Comparison of ENCODE assay signal across 1 cellular context in the genomic region with DNA sequence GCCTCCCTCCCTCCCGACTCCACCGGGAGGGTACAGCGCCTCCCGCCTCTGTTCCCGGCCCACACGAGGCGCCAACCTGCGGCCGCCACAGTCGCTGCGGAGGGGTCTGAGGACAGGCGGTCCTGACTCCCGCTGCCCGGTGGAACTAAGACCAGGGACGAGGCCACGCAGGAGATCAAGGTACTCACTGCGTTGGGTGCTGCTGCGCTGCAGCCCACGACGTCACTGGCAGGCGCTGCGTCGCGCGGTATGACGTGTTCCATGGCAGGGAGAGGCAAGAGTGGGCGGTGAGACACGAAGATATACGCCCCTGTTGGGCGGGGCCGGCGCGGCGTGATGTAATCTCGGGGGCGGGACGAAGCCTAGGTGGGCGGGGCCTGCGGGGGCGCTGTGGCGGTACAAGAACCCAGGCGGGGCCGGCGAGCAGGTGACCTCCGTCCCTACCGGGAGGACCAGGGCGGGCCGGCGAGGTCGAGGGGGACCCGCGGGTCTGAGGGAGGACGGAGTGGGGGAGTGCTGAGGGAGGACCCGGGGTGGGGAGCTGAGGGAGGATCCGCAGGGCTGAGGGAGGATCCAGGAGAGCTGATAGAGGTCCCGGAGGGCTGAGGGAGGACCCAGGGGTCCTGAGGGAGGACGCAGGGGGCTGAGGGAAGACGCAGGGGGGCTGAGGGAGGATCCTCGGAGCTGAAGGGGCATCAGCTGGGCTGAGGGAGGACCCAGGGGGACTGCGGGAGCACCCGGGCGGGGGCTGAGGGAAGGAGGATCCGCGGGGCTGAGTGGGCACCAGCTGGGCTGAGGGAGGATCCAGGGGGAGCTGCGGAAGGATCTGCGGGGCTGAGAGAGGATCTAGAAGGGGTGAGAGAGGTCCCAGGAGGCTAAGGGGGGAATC.
TF ChIP-seq lines count a peak whose summit lies in the region.

A gene (minus strand): TSS at position 227 of the 889 bp plus-strand sequence. CDS start 1,039 bp downstream, outside the sequence.

TF ChIP-seq in K562, 482 proteins besides CTCF, POLR2A, EP300 and RAD21 (continued from another document and continues in another):
- TF ChIP-seq, protein P1, sequence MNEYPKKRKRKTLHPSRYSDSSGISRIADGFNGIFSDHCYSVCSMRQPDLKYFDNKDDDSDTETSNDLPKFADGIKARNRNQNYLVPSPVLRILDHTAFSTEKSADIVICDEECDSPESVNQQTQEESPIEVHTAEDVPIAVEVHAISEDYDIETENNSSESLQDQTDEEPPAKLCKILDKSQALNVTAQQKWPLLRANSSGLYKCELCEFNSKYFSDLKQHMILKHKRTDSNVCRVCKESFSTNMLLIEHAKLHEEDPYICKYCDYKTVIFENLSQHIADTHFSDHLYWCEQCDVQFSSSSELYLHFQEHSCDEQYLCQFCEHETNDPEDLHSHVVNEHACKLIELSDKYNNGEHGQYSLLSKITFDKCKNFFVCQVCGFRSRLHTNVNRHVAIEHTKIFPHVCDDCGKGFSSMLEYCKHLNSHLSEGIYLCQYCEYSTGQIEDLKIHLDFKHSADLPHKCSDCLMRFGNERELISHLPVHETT (CRISPR knock-in tag; conservative IDR thresholded peaks at IDR 0.05 in 1 of 2, IDR thresholded peaks at IDR 0.05 in 1 of 2) = peak in 1 of 2 experiments; percentile 86; a peak in 2 of 4 replicates
- TF ChIP-seq SP1 (CRISPR knock-in tag; IDR thresholded peaks at IDR 0.05) (peak; percentile 100), OTX1 (CRISPR knock-in tag; IDR thresholded peaks at IDR 0.05) (peak; percentile 22; the same call in 1 of the 2 replicates), SMARCC2 (IDR thresholded peaks at IDR 0.05; ENCODE audit: low read depth) (no peak), NFIX (CRISPR knock-in tag; IDR thresholded peaks at IDR 0.05; ENCODE audit: low read depth) (no peak), ZNF561 (CRISPR knock-in tag; conservative IDR thresholded peaks at IDR 0.05) (no peak), BRF1 (IDR thresholded peaks at IDR 0.05; ENCODE audit: borderline replicate concordance, extremely low read depth, insufficient read length) (no peak), TCF7 (IDR thresholded peaks at IDR 0.05; ENCODE audit: borderline replicate concordance) (no peak; the same call in 1 of the 2 replicates), MEIS2 (IDR thresholded peaks at IDR 0.05; ENCODE audit: partially characterized antibody) (peak; percentile 80), SMARCA4 (IDR thresholded peaks at IDR 0.05) (0 out of 2 replicates have a peak, but pooled peaks have one; percentile 26), KAT2B (IDR thresholded peaks at IDR 0.05; ENCODE audit: low read depth, low read length) (no peak), FOXJ3 (CRISPR knock-in tag; IDR thresholded peaks at IDR 0.05) (no peak), PCBP2 (IDR thresholded peaks at IDR 0.05; ENCODE audit: low read depth, low read length, poor library complexity, severe bottlenecking) (no peak), ZNF444 (CRISPR knock-in tag; IDR thresholded peaks at IDR 0.05) (no peak), TFAM (CRISPR knock-in tag; conservative IDR thresholded peaks at IDR 0.05) (no peak), THRAP3 (IDR thresholded peaks at IDR 0.05; ENCODE audit: borderline replicate concordance) (no peak), BCL6 (CRISPR knock-in tag; IDR thresholded peaks at IDR 0.05) (no peak), MCM3 (IDR thresholded peaks at IDR 0.05) (no peak), CHCHD3 (CRISPR knock-in tag; IDR thresholded peaks at IDR 0.05) (no peak), BRD4 (IDR thresholded peaks at IDR 0.05) (no peak), DDX20 (tag; IDR thresholded peaks at IDR 0.05; ENCODE audit: low read depth) (no peak), MBD2 (IDR thresholded peaks at IDR 0.05; ENCODE audit: borderline replicate concordance, low read depth) (peak; percentile 91), SMAD1 (IDR thresholded peaks at IDR 0.05; ENCODE audit: low read depth, low read length, partially characterized antibody) (peak; percentile 34), ZNF232 (CRISPR knock-in tag; IDR thresholded peaks at IDR 0.05) (no peak; the same call in 1 of the 2 replicates), EWSR1 (IDR thresholded peaks at IDR 0.05; ENCODE audit: borderline replicate concordance, low read depth, partially characterized antibody) (no peak), MYBL2 (IDR thresholded peaks at IDR 0.05; ENCODE audit: low read depth) (no peak), MYBL2 (CRISPR knock-in tag; IDR thresholded peaks at IDR 0.05; ENCODE audit: borderline replicate concordance) (no peak), JUN (IDR thresholded peaks at IDR 0.05; ENCODE audit: borderline replicate concordance, low read depth, low read length) (peak; percentile 84; the same call in 1 of the 2 replicates), JUN (CRISPR knock-in tag; IDR thresholded peaks at IDR 0.05; ENCODE audit: borderline replicate concordance) (no peak; the same call in 1 of the 2 replicates), IFI16 (CRISPR knock-in tag; IDR thresholded peaks at IDR 0.05) (no peak), KDM4B (IDR thresholded peaks at IDR 0.05; ENCODE audit: borderline replicate concordance in 2 of 2, low read depth in 1 of 2) (0 out of 4 replicates have a peak, but pooled peaks of 1 of the 2 experiments have one; percentile 17), PURB (CRISPR knock-in tag; IDR thresholded peaks at IDR 0.05; ENCODE audit: low read depth) (no peak), CBX3 (IDR thresholded peaks at IDR 0.05; ENCODE audit: borderline replicate concordance in 1 of 2, low read length in 2 of 2) (peak in 1 of 2 experiments; percentile 58; a peak in 1 of 3 replicates), ZNF75A (CRISPR knock-in tag; IDR thresholded peaks at IDR 0.05) (no peak), GTF2A2 (tag; IDR thresholded peaks at IDR 0.05) (no peak)
- TF ChIP-seq, protein P2, sequence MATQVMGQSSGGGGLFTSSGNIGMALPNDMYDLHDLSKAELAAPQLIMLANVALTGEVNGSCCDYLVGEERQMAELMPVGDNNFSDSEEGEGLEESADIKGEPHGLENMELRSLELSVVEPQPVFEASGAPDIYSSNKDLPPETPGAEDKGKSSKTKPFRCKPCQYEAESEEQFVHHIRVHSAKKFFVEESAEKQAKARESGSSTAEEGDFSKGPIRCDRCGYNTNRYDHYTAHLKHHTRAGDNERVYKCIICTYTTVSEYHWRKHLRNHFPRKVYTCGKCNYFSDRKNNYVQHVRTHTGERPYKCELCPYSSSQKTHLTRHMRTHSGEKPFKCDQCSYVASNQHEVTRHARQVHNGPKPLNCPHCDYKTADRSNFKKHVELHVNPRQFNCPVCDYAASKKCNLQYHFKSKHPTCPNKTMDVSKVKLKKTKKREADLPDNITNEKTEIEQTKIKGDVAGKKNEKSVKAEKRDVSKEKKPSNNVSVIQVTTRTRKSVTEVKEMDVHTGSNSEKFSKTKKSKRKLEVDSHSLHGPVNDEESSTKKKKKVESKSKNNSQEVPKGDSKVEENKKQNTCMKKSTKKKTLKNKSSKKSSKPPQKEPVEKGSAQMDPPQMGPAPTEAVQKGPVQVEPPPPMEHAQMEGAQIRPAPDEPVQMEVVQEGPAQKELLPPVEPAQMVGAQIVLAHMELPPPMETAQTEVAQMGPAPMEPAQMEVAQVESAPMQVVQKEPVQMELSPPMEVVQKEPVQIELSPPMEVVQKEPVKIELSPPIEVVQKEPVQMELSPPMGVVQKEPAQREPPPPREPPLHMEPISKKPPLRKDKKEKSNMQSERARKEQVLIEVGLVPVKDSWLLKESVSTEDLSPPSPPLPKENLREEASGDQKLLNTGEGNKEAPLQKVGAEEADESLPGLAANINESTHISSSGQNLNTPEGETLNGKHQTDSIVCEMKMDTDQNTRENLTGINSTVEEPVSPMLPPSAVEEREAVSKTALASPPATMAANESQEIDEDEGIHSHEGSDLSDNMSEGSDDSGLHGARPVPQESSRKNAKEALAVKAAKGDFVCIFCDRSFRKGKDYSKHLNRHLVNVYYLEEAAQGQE (CRISPR knock-in tag; IDR thresholded peaks at IDR 0.05; ENCODE audit: low read depth) = 0 out of 2 replicates have a peak, but pooled peaks have one; percentile 27
- TF ChIP-seq, protein P3, sequence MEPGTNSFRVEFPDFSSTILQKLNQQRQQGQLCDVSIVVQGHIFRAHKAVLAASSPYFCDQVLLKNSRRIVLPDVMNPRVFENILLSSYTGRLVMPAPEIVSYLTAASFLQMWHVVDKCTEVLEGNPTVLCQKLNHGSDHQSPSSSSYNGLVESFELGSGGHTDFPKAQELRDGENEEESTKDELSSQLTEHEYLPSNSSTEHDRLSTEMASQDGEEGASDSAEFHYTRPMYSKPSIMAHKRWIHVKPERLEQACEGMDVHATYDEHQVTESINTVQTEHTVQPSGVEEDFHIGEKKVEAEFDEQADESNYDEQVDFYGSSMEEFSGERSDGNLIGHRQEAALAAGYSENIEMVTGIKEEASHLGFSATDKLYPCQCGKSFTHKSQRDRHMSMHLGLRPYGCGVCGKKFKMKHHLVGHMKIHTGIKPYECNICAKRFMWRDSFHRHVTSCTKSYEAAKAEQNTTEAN (CRISPR knock-in tag; IDR thresholded peaks at IDR 0.05) = no peak; the same call in 1 of the 2 replicates
- TF ChIP-seq, protein P4, sequence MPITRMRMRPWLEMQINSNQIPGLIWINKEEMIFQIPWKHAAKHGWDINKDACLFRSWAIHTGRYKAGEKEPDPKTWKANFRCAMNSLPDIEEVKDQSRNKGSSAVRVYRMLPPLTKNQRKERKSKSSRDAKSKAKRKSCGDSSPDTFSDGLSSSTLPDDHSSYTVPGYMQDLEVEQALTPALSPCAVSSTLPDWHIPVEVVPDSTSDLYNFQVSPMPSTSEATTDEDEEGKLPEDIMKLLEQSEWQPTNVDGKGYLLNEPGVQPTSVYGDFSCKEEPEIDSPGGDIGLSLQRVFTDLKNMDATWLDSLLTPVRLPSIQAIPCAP (CRISPR knock-in tag; IDR thresholded peaks at IDR 0.05; ENCODE audit: borderline replicate concordance) = no peak
- TF ChIP-seq, protein P5, sequence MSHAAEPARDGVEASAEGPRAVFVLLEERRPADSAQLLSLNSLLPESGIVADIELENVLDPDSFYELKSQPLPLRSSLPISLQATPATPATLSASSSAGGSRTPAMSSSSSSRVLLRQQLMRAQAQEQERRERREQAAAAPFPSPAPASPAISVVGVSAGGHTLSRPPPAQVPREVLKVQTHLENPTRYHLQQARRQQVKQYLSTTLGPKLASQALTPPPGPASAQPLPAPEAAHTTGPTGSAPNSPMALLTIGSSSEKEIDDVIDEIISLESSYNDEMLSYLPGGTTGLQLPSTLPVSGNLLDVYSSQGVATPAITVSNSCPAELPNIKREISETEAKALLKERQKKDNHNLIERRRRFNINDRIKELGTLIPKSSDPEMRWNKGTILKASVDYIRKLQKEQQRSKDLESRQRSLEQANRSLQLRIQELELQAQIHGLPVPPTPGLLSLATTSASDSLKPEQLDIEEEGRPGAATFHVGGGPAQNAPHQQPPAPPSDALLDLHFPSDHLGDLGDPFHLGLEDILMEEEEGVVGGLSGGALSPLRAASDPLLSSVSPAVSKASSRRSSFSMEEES (CRISPR knock-in tag; IDR thresholded peaks at IDR 0.05) = no peak
- TF ChIP-seq, protein P6, sequence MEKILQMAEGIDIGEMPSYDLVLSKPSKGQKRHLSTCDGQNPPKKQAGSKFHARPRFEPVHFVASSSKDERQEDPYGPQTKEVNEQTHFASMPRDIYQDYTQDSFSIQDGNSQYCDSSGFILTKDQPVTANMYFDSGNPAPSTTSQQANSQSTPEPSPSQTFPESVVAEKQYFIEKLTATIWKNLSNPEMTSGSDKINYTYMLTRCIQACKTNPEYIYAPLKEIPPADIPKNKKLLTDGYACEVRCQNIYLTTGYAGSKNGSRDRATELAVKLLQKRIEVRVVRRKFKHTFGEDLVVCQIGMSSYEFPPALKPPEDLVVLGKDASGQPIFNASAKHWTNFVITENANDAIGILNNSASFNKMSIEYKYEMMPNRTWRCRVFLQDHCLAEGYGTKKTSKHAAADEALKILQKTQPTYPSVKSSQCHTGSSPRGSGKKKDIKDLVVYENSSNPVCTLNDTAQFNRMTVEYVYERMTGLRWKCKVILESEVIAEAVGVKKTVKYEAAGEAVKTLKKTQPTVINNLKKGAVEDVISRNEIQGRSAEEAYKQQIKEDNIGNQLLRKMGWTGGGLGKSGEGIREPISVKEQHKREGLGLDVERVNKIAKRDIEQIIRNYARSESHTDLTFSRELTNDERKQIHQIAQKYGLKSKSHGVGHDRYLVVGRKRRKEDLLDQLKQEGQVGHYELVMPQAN (IDR thresholded peaks at IDR 0.05; ENCODE audit: borderline replicate concordance) = peak; percentile 88
- TF ChIP-seq, protein P7, sequence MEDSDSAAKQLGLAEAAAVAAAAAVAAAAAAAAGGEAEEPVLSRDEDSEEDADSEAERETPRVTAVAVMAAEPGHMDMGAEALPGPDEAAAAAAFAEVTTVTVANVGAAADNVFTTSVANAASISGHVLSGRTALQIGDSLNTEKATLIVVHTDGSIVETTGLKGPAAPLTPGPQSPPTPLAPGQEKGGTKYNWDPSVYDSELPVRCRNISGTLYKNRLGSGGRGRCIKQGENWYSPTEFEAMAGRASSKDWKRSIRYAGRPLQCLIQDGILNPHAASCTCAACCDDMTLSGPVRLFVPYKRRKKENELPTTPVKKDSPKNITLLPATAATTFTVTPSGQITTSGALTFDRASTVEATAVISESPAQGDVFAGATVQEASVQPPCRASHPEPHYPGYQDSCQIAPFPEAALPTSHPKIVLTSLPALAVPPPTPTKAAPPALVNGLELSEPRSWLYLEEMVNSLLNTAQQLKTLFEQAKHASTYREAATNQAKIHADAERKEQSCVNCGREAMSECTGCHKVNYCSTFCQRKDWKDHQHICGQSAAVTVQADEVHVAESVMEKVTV (CRISPR knock-in tag; IDR thresholded peaks at IDR 0.05) = no peak
- TF ChIP-seq, protein P8, sequence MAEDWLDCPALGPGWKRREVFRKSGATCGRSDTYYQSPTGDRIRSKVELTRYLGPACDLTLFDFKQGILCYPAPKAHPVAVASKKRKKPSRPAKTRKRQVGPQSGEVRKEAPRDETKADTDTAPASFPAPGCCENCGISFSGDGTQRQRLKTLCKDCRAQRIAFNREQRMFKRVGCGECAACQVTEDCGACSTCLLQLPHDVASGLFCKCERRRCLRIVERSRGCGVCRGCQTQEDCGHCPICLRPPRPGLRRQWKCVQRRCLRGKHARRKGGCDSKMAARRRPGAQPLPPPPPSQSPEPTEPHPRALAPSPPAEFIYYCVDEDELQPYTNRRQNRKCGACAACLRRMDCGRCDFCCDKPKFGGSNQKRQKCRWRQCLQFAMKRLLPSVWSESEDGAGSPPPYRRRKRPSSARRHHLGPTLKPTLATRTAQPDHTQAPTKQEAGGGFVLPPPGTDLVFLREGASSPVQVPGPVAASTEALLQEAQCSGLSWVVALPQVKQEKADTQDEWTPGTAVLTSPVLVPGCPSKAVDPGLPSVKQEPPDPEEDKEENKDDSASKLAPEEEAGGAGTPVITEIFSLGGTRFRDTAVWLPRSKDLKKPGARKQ (CRISPR knock-in tag; IDR thresholded peaks at IDR 0.05) = no peak
- TF ChIP-seq, protein P9, sequence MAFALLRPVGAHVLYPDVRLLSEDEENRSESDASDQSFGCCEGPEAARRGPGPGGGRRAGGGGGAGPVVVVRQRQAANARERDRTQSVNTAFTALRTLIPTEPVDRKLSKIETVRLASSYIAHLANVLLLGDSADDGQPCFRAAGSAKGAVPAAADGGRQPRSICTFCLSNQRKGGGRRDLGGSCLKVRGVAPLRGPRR (CRISPR knock-in tag; IDR thresholded peaks at IDR 0.05) = no peak
